In genomic region chr12:110846615-110847566, GRCh38 we compare ENCODE assay signal across 8 cellular contexts. TPM values are rescaled to one million over a fixed set of nuclear protein-coding genes. Genes with fewer than 3 reads are reported as not detected.
DNase-seq lines count a peak whose midpoint lies in the region; ATAC-seq and TF ChIP-seq lines count a peak whose summit lies in the region.

CCDC63 (plus strand) TSS chr12:110846987; CDS start chr12:110852955, 5,968 bp downstream.

- DNase-seq in DMS53 (lab: John Stamatoyannopoulos, UW), result peak; percentile 39
- DNase-seq in DMS53 treated with DMSO at 0.1 percent for 48 hours (lab: John Stamatoyannopoulos, UW; ENCODE audit: unreplicated experiment), result no peak
- DNase-seq in NOMO-1 treated with dmso at 0.1 percent for 144 hours (lab: John Stamatoyannopoulos, UW; ENCODE audit: unreplicated experiment), result peak; percentile 29
- DNase-seq in activated naive CD8-positive, alpha-beta T cell treated with anti-CD3 and anti-CD28 coated beads for 36 hours, result peak; percentile 37
- DNase-seq in right cardiac atrium, result peak; percentile 64 to 88 (median 85)
- no peak for DNase-seq in retinal pigment epithelial cell (ENCODE audit: low read depth)
- no peak for DNase-seq in HCEC 1CT

- H3K27ac ChIP-seq in right cardiac atrium (ENCODE audit: low read length), result no peak within 1 kb of the TSS

- ATAC-seq in right cardiac atrium (peak; percentile 63 to 72), HG02623 (IDR thresholded peaks at IDR 0.05; ENCODE audit: unreplicated experiment) (no peak)

- no peaks in the 10 kb centered on the region for H3K9me3 Mint-ChIP-seq in activated naive CD8-positive, alpha-beta T cell treated with anti-CD3 and anti-CD28 coated beads for 36 hours

- peaks cover 55% of the 10 kb centered on the region for H3K27me3 Mint-ChIP-seq in activated naive CD8-positive, alpha-beta T cell treated with anti-CD3 and anti-CD28 coated beads for 36 hours

- H3K27me3 ChIP-seq in right cardiac atrium (ENCODE audit: control insufficient read depth, insufficient read depth), result no peaks in the 10 kb centered on the region

- no peaks in the 10 kb centered on the region for H3K36me3 Mint-ChIP-seq in activated naive CD8-positive, alpha-beta T cell treated with anti-CD3 and anti-CD28 coated beads for 36 hours

- peak within 1 kb of the TSS; percentile 77 for H3K4me3 Mint-ChIP-seq in activated naive CD8-positive, alpha-beta T cell treated with anti-CD3 and anti-CD28 coated beads for 36 hours

- WGBS in right cardiac atrium, result 18% methylated on average over 60 of the region's 60 CpGs

- H3K4me1 Mint-ChIP-seq in activated naive CD8-positive, alpha-beta T cell treated with anti-CD3 and anti-CD28 coated beads for 36 hours, result peaks cover 11% of the 10 kb centered on the region

- TF ChIP-seq CTCF in retinal pigment epithelial cell (conservative IDR thresholded peaks at IDR 0.05; ENCODE audit: low read depth, low read length), result peak; percentile 60

- H3K4me1 ChIP-seq in right cardiac atrium (ENCODE audit: control insufficient read depth, insufficient read depth, low read length), result no peaks in the 10 kb centered on the region

- H3K27ac Mint-ChIP-seq in activated naive CD8-positive, alpha-beta T cell treated with anti-CD3 and anti-CD28 coated beads for 36 hours, result no peak within 1 kb of the TSS

- intact Hi-C loops in right cardiac atrium (cut with DNase I), result no loop called here

- no peaks in the 10 kb centered on the region for H3K9me3 ChIP-seq in right cardiac atrium (ENCODE audit: control insufficient read depth, low read length)

- H3K4me3 ChIP-seq in right cardiac atrium (ENCODE audit: low read length) (peak within 1 kb of the TSS; percentile 21), retinal pigment epithelial cell (ENCODE audit: low read length) (peak within 1 kb of the TSS; percentile 40)

RNA-seq across cellular contexts. Expression of gene CCDC63, which starts in this region (rescaled TPM):
- not detected for total RNA-seq in activated naive CD8-positive, alpha-beta T cell treated with anti-CD3 and anti-CD28 coated beads for 36 hours
- total RNA-seq in right cardiac atrium, result not detected
- not detected for polyA plus RNA-seq in right cardiac atrium

Comparison
In these comparisons a context has a peak if more than half of its experiments do, and no peak if none do; other contexts are left out.
1. DNase-seq: peak in DMS53 (single experiment) and NOMO-1 treated with dmso at 0.1 percent for 144 hours (single experiment); none in DMS53 treated with DMSO at 0.1 percent for 48 hours (single experiment), retinal pigment epithelial cell (single experiment) and HCEC 1CT (single experiment).
2. Peak in DNase-seq in activated naive CD8-positive, alpha-beta T cell treated with anti-CD3 and anti-CD28 coated beads for 36 hours; RNA of the gene not detected or under 1 TPM.
3. Peak in DNase-seq, ATAC-seq and H3K4me3 ChIP-seq in right cardiac atrium; RNA of the gene not detected or under 1 TPM.